10 cellular contexts compared by ENCODE assay signal in genomic region chr12:26156201-26156871, GRCh38. TPM values are rescaled to one million over a fixed set of nuclear protein-coding genes. Genes with fewer than 3 reads are reported as not detected.
DNase-seq lines count a peak whose midpoint lies in the region; ATAC-seq and TF ChIP-seq lines count a peak whose summit lies in the region.
"Had no signal": no experiment of that assay in that cellular context is flagged by ENCODE, and none has a peak within 500 bp of the region (broad histone marks: within the 10 kb centered on the region; RNA-seq: fewer than 3 reads in every experiment).

No MANE protein-coding gene starts in this region.

- WGBS in smooth muscle cell (ENCODE audit: low lambda C conversion rate), result 71% methylated on average over 17 of the region's 17 CpGs

- H3K4me3 ChIP-seq in SU-DHL-6 (ENCODE audit: insufficient read depth, low read length, poor library complexity, severe bottlenecking) (no peak overlapping the region), smooth muscle cell (no peak overlapping the region), brain microvascular endothelial cell (ENCODE audit: low read depth, low read length) (no peak overlapping the region), dorsolateral prefrontal cortex (no peak overlapping the region)

- H3K9me3 ChIP-seq in SU-DHL-6 (ENCODE audit: insufficient read depth, low read length), result no peaks in the 10 kb centered on the region
- no peaks in the 10 kb centered on the region for H3K9me3 ChIP-seq in smooth muscle cell (replicated peaks; ENCODE audit: low read depth)

- in situ Hi-C loops in brain microvascular endothelial cell (cut with HindIII; ENCODE audit: low pct_ligation_motif_present, low sequenced_read_pairs), result no loop called here

- TF ChIP-seq CTCF in GM10266 (IDR thresholded peaks at IDR 0.05; ENCODE audit: control insufficient read depth, insufficient read depth, low read depth, missing control alignments) (no peak), SU-DHL-6 (IDR thresholded peaks at IDR 0.05; ENCODE audit: insufficient read depth, low read length, poor library complexity, severe bottlenecking) (no peak), smooth muscle cell (IDR thresholded peaks at IDR 0.05; ENCODE audit: borderline replicate concordance, insufficient read depth, poor library complexity, severe bottlenecking) (no peak), brain microvascular endothelial cell (IDR thresholded peaks at IDR 0.05; ENCODE audit: low read depth, low read length, missing control alignments) (no peak), dorsolateral prefrontal cortex (IDR thresholded peaks at IDR 0.05 in 54 of 56, conservative IDR thresholded peaks at IDR 0.05 in 2 of 56; ENCODE audit: low read depth in 1 of 56, partially characterized antibody in 56 of 56) (no peak)

- no peaks in the 10 kb centered on the region for H3K79me2 ChIP-seq in SU-DHL-6 (ENCODE audit: insufficient read depth, low read length)
- H3K79me2 ChIP-seq in smooth muscle cell (ENCODE audit: low read depth), result no peaks in the 10 kb centered on the region

- H3K27ac ChIP-seq in SU-DHL-6 (ENCODE audit: low read depth, low read length), result no peak overlapping the region
- H3K27ac ChIP-seq in smooth muscle cell (ENCODE audit: low read depth), result no peak overlapping the region
- H3K27ac ChIP-seq in brain microvascular endothelial cell, result no peak overlapping the region
- H3K27ac ChIP-seq in dorsolateral prefrontal cortex, result no peak overlapping the region
- H3K27ac ChIP-seq: C4-2B had no signal

- H3F3A ChIP-seq in SU-DHL-6 (ENCODE audit: insufficient read depth) (peaks cover 12% of the 10 kb centered on the region), smooth muscle cell (ENCODE audit: low read depth) (peaks cover 7% of the 10 kb centered on the region)

- no peak overlapping the region for H2AFZ ChIP-seq in SU-DHL-6 (ENCODE audit: low read depth, low read length, severe bottlenecking)
- H2AFZ ChIP-seq in smooth muscle cell (ENCODE audit: low read depth), result no peak overlapping the region

- peak overlapping the region; percentile 45 for H3K4me2 ChIP-seq in SU-DHL-6 (ENCODE audit: low read depth, low read length, poor library complexity, severe bottlenecking)
- no peak overlapping the region for H3K4me2 ChIP-seq in smooth muscle cell

- H3K9me2 ChIP-seq in SU-DHL-6 (replicated peaks; ENCODE audit: insufficient read depth, low read length), result no peaks in the 10 kb centered on the region

- no peaks in the 10 kb centered on the region; the same call in 1 of the 2 replicates for H4K20me1 ChIP-seq in SU-DHL-6 (ENCODE audit: low read depth, low read length)
- no peaks in the 10 kb centered on the region for H4K20me1 ChIP-seq in smooth muscle cell (ENCODE audit: low read depth)

- no peaks in the 10 kb centered on the region for H3K36me3 ChIP-seq in SU-DHL-6 (ENCODE audit: low read length)
- no peaks in the 10 kb centered on the region for H3K36me3 ChIP-seq in smooth muscle cell (ENCODE audit: low read depth)
- no peaks in the 10 kb centered on the region for H3K36me3 ChIP-seq in brain microvascular endothelial cell (replicated peaks)

- peaks cover 5% of the 10 kb centered on the region for H3K4me1 ChIP-seq in smooth muscle cell (ENCODE audit: low read depth)

- ATAC-seq in GM19455 (IDR thresholded peaks at IDR 0.05; ENCODE audit: unreplicated experiment) (peak; percentile 88), HG03108 (IDR thresholded peaks at IDR 0.05; ENCODE audit: unreplicated experiment) (peak; percentile 75)
- ATAC-seq: left ventricle myocardium superior had no signal

- H3K9ac ChIP-seq in SU-DHL-6 (ENCODE audit: low read length) (no peak overlapping the region), smooth muscle cell (ENCODE audit: low read depth) (no peak overlapping the region)

- intact Hi-C loops in dorsolateral prefrontal cortex (cut with DNase I), result no loop called here

- DNase-seq in GM10266 (ENCODE audit: extremely low spot score) (peak; percentile 68), smooth muscle cell (lab: John Stamatoyannopoulos, UW; ENCODE audit: unreplicated experiment) (no peak), brain microvascular endothelial cell (no peak), dorsolateral prefrontal cortex (no peak)
- no peak for DNase-seq in stimulated activated CD4-positive, alpha-beta T cell treated with anti-CD3 and anti-CD28 coated beads, Interleukin-4, amount 100 ng/mL, for 4 hours
- DNase-seq: left ventricle myocardium superior had no signal

- no peaks in the 10 kb centered on the region for H3K27me3 ChIP-seq in SU-DHL-6 (ENCODE audit: low read length)
- H3K27me3 ChIP-seq in smooth muscle cell (ENCODE audit: low read depth), result no peaks in the 10 kb centered on the region
- no peaks in the 10 kb centered on the region for H3K27me3 ChIP-seq in brain microvascular endothelial cell (replicated peaks)
- peaks cover 0 to 1% (median 0%) of the 10 kb centered on the region in 45 donors for H3K27me3 ChIP-seq in dorsolateral prefrontal cortex

RNA-seq across cellular contexts. Expression of gene BHLHE41, which starts 31.5 kb away (rescaled TPM):
- 4.4 and 6.0 TPM in 2 replicates for total RNA-seq in smooth muscle cell
- polyA plus RNA-seq in smooth muscle cell, result 10.3 and 10.6 TPM in 2 replicates
- 100 to 1,000 TPM in 109 of 120 experiments, 10 to 100 TPM in 11; 75.0 to 217 (median 136) TPM for total RNA-seq in dorsolateral prefrontal cortex

RNA-seq across cellular contexts. Expression of gene SSPN, which starts 39.0 kb away (rescaled TPM):
- total RNA-seq in smooth muscle cell, result 24.4 and 31.9 TPM in 2 replicates
- polyA plus RNA-seq in smooth muscle cell, result 18.8 and 22.6 TPM in 2 replicates
- 10 to 100 TPM in 119 of 120 experiments, 1 to 10 TPM in 1; 8.3 to 67.9 (median 30.9) TPM for total RNA-seq in dorsolateral prefrontal cortex

Comparison
In these comparisons a context has a peak if more than half of its experiments do, and no peak if none do; other contexts are left out.
1. RNA of gene BHLHE41, which starts 31.5 kb away (total RNA-seq): 75.0 to 217 TPM in dorsolateral prefrontal cortex; 4.4 to 6.0 TPM in smooth muscle cell; every median in the first group is over 10 times any median in the second.